In the genomic region with DNA sequence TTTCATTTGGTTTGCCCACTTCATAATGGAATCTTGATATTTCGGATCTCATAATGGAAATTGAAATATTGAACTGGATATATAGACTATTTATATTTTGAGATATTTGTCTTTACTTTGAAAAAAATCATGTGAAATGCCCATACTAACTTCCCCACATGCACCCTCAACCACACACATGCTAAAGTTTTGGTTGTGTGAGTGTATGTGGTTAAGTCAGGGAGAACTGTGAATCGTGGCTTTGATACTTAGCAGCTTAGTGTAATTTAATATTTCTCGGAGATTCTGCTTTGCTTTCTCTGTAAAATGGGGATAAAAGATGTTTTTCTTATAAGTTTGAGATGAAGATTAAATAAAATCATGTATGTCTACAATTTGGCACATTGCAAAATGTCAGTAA, we compare ENCODE assay signal across 31 cellular contexts.
"Had no signal": no experiment of that assay in that cellular context is flagged by ENCODE, and none has a peak within 500 bp of the region (broad histone marks: within the 10 kb centered on the region; RNA-seq: fewer than 3 reads in every experiment).

No MANE protein-coding gene starts in this region.

- H3K4me3 ChIP-seq: neural progenitor cell, ovary, psoas muscle, right lobe of liver, sigmoid colon, smooth muscle cell, spleen, suprapubic skin, testis, tibial artery, transverse colon, upper lobe of right lung, uterus had no signal

- H3K27me3 ChIP-seq: neural progenitor cell, ovary, right lobe of liver, sigmoid colon, spleen, suprapubic skin, testis, tibial artery, transverse colon, uterus had no signal

- H3K9me3 Mint-ChIP-seq: naive thymus-derived CD4-positive, alpha-beta T cell; nephron; neural progenitor cell; stimulated activated memory B cell treated with anti-CD40 and anti-IgM and Interleukin-4, amounts not matched to agents 10 μg/mL and 1 μg/mL and 100 μg/mL, for 72 hours; stimulated activated naive CD8-positive, alpha-beta T cell treated with anti-CD3 and anti-CD28 coated beads, Interleukin-15, amount 100 ng/mL, for 72 hours; type B pancreatic cell had no signal

- H3K36me3 Mint-ChIP-seq: naive thymus-derived CD4-positive, alpha-beta T cell; neural progenitor cell; stimulated activated memory B cell treated with anti-CD40 and anti-IgM and Interleukin-4, amounts not matched to agents 10 μg/mL and 1 μg/mL and 100 μg/mL, for 72 hours; type B pancreatic cell had no signal

- ATAC-seq: naive thymus-derived CD4-positive, alpha-beta T cell; psoas muscle; right cardiac atrium; right lobe of liver; stimulated activated memory B cell treated with anti-CD40 and anti-IgM and Interleukin-4, amounts not matched to agents 10 μg/mL and 1 μg/mL and 100 μg/mL, for 72 hours; stimulated activated naive CD8-positive, alpha-beta T cell treated with anti-CD3 and anti-CD28 coated beads, Interleukin-15, amount 100 ng/mL, for 72 hours; stimulated activated naive CD8-positive, alpha-beta T cell treated with anti-CD3 and anti-CD28 coated beads, Interleukin-15, Interleukin-2, amounts not matched to agents 100 U/mL and 50 U/mL, for 24 hours; upper lobe of right lung had no signal

- DNase-seq: naive thymus-derived CD4-positive, alpha-beta T cell; occipital lobe; ovary; posterior cingulate gyrus; psoas muscle; right cardiac atrium; right lobe of liver; sigmoid colon; spleen; stimulated activated CD4-positive, alpha-beta T cell treated with anti-CD3 and anti-CD28 coated beads, Interleukin-12 subunit alpha, Interleukin-12 subunit beta, amount 100 ng/mL, for 4 hours; stimulated activated CD4-positive, alpha-beta T cell treated with anti-CD3 and anti-CD28 coated beads, Interleukin-1b, Interleukin-23, amount 100 ng/mL, for 48 hours; stimulated activated CD4-positive, alpha-beta T cell treated with anti-CD3 and anti-CD28 coated beads, Interleukin-4, amount 100 ng/mL, for 1 hour; stimulated activated CD4-positive, alpha-beta T cell treated with anti-CD3 and anti-CD28 coated beads, Interleukin-4, amount 100 ng/mL, for 4 hours; stimulated activated CD8-positive, alpha-beta memory T cell treated with anti-CD3 and anti-CD28 coated beads, Interleukin-4, amount 100 ng/mL, for 48 hours; stimulated activated naive CD4-positive, alpha-beta T cell; stimulated activated naive CD8-positive, alpha-beta T cell treated with anti-CD3 and anti-CD28 coated beads, Interleukin-15, amount 100 ng/mL, for 72 hours; stimulated activated naive CD8-positive, alpha-beta T cell treated with anti-CD3 and anti-CD28 coated beads, Interleukin-15, Interleukin-2, amounts not matched to agents 100 U/mL and 50 U/mL, for 24 hours; substantia nigra; testis; tibial artery; transverse colon; upper lobe of right lung; uterus had no signal

- H3K4me1 ChIP-seq: neural progenitor cell, parathyroid adenoma, psoas muscle, right lobe of liver, sigmoid colon, spleen, suprapubic skin, testis, tibial artery, transverse colon, upper lobe of right lung, uterus had no signal

- H3K4me1 Mint-ChIP-seq: nephron; stimulated activated memory B cell treated with anti-CD40 and anti-IgM and Interleukin-4, amounts not matched to agents 10 μg/mL and 1 μg/mL and 100 μg/mL, for 72 hours; stimulated activated naive CD8-positive, alpha-beta T cell treated with anti-CD3 and anti-CD28 coated beads, Interleukin-15, amount 100 ng/mL, for 72 hours had no signal

- H3K27ac Mint-ChIP-seq: naive thymus-derived CD4-positive, alpha-beta T cell; nephron; neural progenitor cell; progenitor cell of endocrine pancreas; stimulated activated memory B cell treated with anti-CD40 and anti-IgM and Interleukin-4, amounts not matched to agents 10 μg/mL and 1 μg/mL and 100 μg/mL, for 72 hours; stimulated activated naive CD8-positive, alpha-beta T cell treated with anti-CD3 and anti-CD28 coated beads, Interleukin-15, amount 100 ng/mL, for 72 hours had no signal

- H3K4me3 Mint-ChIP-seq: naive thymus-derived CD4-positive, alpha-beta T cell; nephron; neural progenitor cell; stimulated activated memory B cell treated with anti-CD40 and anti-IgM and Interleukin-4, amounts not matched to agents 10 μg/mL and 1 μg/mL and 100 μg/mL, for 72 hours; stimulated activated naive CD8-positive, alpha-beta T cell treated with anti-CD3 and anti-CD28 coated beads, Interleukin-15, amount 100 ng/mL, for 72 hours had no signal

- H3K27ac ChIP-seq: neural progenitor cell, ovary, parathyroid adenoma, psoas muscle, right lobe of liver, sigmoid colon, spleen, suprapubic skin, testis, tibial artery, transverse colon, upper lobe of right lung, uterus had no signal

- H3K36me3 ChIP-seq: neural progenitor cell, ovary, right lobe of liver, sigmoid colon, spleen, suprapubic skin, tibial artery, transverse colon, upper lobe of right lung, uterus had no signal

- H3K9me3 ChIP-seq: ovary, psoas muscle, right lobe of liver, sigmoid colon, spleen, suprapubic skin, testis, tibial artery, transverse colon, upper lobe of right lung, uterus had no signal
